In genomic region chr11:47018637-47019036, GRCh38 we compare ENCODE assay signal across 2 cellular contexts.
A peak's percentile ranks its signal among the peaks of the same experiment; 100 is the strongest.
TF ChIP-seq lines count a peak whose summit lies in the region.

No MANE protein-coding gene starts in this region.

TF ChIP-seq in HepG2, 621 proteins besides CTCF, POLR2A, EP300 and RAD21:
- TF ChIP-seq RFX1 (IDR thresholded peaks at IDR 0.05) (no peak), ZNF616 (CRISPR knock-in tag; IDR thresholded peaks at IDR 0.05; ENCODE audit: low read depth) (no peak), ZNF7 (CRISPR knock-in tag; IDR thresholded peaks at IDR 0.05) (peak; percentile 71)

TF ChIP-seq in GM12878, 131 proteins besides CTCF, POLR2A, EP300 and RAD21 (continued from another document):
- TF ChIP-seq SUPT20H (IDR thresholded peaks at IDR 0.05; ENCODE audit: borderline replicate concordance, control insufficient read depth, low read depth, low read length) (no peak), ZNF24 (IDR thresholded peaks at IDR 0.05) (no peak), MXI1 (IDR thresholded peaks at IDR 0.05; ENCODE audit: low read depth, low read length) (no peak), ZBED1 (IDR thresholded peaks at IDR 0.05; ENCODE audit: borderline replicate concordance) (no peak), ZNF207 (IDR thresholded peaks at IDR 0.05; ENCODE audit: borderline replicate concordance) (no peak)
